Comparison of ENCODE assay signal across 9 cellular contexts in genomic region chr2:16614314-16614860, GRCh38. TPM values are rescaled to one million over a fixed set of nuclear protein-coding genes. Genes with fewer than 3 reads are reported as not detected.
DNase-seq lines count a peak whose midpoint lies in the region; ATAC-seq, FAIRE-seq and TF ChIP-seq lines count a peak whose summit lies in the region.
"Had no signal": no experiment of that assay in that cellular context is flagged by ENCODE, and none has a peak within 500 bp of the region (broad histone marks: within the 10 kb centered on the region; RNA-seq: fewer than 3 reads in every experiment).

No MANE protein-coding gene starts in this region.

- H3K9ac ChIP-seq in kidney (ENCODE audit: low read length in 2 of 2), result no peak overlapping the region

- H3K36me3 ChIP-seq in kidney (ENCODE audit: control insufficient read depth in 1 of 2, insufficient read depth in 2 of 2, low read length in 2 of 2), result no peaks in the 10 kb centered on the region

- FAIRE-seq in kidney (lab: Jason Lieb, UNC), result no peak

- no peak overlapping the region for H3K4me3 ChIP-seq in kidney (ENCODE audit: low read length in 2 of 2)

- ATAC-seq in left cardiac atrium (peak; percentile 44 to 58), HG03175 (IDR thresholded peaks at IDR 0.05; ENCODE audit: unreplicated experiment) (no peak)
- no peak for ATAC-seq in stimulated activated naive CD8-positive, alpha-beta T cell treated with anti-CD3 and anti-CD28 coated beads, Interleukin-15, Interleukin-2, amounts not matched to agents 100 U/mL and 50 U/mL, for 24 hours

- H3K9me3 ChIP-seq in kidney (ENCODE audit: control insufficient read depth in 1 of 2, low read length in 2 of 2), result no peaks in the 10 kb centered on the region

- no peak for TF ChIP-seq CTCF in kidney (IDR thresholded peaks at IDR 0.05; ENCODE audit: borderline replicate concordance, extremely low read depth, insufficient read depth)

- DNase-seq in NCI-H524 (lab: John Stamatoyannopoulos, UW), result peak; percentile 38 to 88
- DNase-seq in NCI-H524 treated with DMSO at 0.1 percent for 48 hours (lab: John Stamatoyannopoulos, UW), result no peak
- peak; percentile 16 for DNase-seq in RPMI7951 (ENCODE audit: low read depth)
- DNase-seq in left cardiac atrium, result no peak
- DNase-seq in stimulated activated naive CD8-positive, alpha-beta T cell treated with anti-CD3 and anti-CD28 coated beads, Interleukin-15, Interleukin-2, amounts not matched to agents 100 U/mL and 50 U/mL, for 24 hours, result no peak
- DNase-seq in kidney, result no peak
- DNase-seq: amniotic stem cell had no signal

- intact Hi-C loops in left cardiac atrium (cut with DNase I), result no loop called here
- intact Hi-C loops in kidney (cut with DNase I), result no loop called here

- no peaks in the 10 kb centered on the region for H3K4me1 ChIP-seq in kidney (ENCODE audit: control insufficient read depth in 1 of 2, insufficient read depth in 1 of 2, low read depth in 1 of 2, low read length in 2 of 2)

- H3K27ac ChIP-seq in temporal lobe (ENCODE audit: low read depth, low read length) (peak overlapping the region; percentile 4), kidney (ENCODE audit: low read depth in 2 of 2, low read length in 2 of 2) (no peak overlapping the region)

RNA-seq across cellular contexts. Expression of gene CYRIA, which starts 51.2 kb away (rescaled TPM):
- 0.12 and 0.20 TPM in 2 replicates for total RNA-seq in RPMI7951 (2014; rRNA removed; shearing (Covaris generic))
- total RNA-seq in left cardiac atrium, result 1 to 10 TPM; 4.9 to 7.2 TPM
- 189 TPM for total RNA-seq in temporal lobe
- total RNA-seq in kidney, result 11.8 TPM
- 1.0 TPM for polyA plus RNA-seq in kidney (ENCODE audit: insufficient read depth, low read depth, low replicate concordance)

Comparison
In these comparisons a context has a peak if more than half of its experiments do, and no peak if none do; other contexts are left out.
1. DNase-seq: peak in NCI-H524 (2 of 2) and RPMI7951 (single experiment); none in NCI-H524 treated with DMSO at 0.1 percent for 48 hours (single experiment), left cardiac atrium (single experiment), stimulated activated naive CD8-positive, alpha-beta T cell treated with anti-CD3 and anti-CD28 coated beads, Interleukin-15, Interleukin-2, amounts not matched to agents 100 U/mL and 50 U/mL, for 24 hours (single experiment) and kidney (single experiment).
2. ATAC-seq: peak in left cardiac atrium (2 of 2); none in HG03175 (single experiment) and stimulated activated naive CD8-positive, alpha-beta T cell treated with anti-CD3 and anti-CD28 coated beads, Interleukin-15, Interleukin-2, amounts not matched to agents 100 U/mL and 50 U/mL, for 24 hours (single experiment).
3. RNA of gene CYRIA, which starts 51.2 kb away (total RNA-seq): 189 TPM in temporal lobe (single experiment); 11.8 TPM in kidney (single experiment), 4.9 to 7.2 TPM in left cardiac atrium and 0.12 to 0.20 TPM in RPMI7951; every median in the first group is over 10 times any median in the second.